ENCODE assay signal across 23 cellular contexts in the genomic region with DNA sequence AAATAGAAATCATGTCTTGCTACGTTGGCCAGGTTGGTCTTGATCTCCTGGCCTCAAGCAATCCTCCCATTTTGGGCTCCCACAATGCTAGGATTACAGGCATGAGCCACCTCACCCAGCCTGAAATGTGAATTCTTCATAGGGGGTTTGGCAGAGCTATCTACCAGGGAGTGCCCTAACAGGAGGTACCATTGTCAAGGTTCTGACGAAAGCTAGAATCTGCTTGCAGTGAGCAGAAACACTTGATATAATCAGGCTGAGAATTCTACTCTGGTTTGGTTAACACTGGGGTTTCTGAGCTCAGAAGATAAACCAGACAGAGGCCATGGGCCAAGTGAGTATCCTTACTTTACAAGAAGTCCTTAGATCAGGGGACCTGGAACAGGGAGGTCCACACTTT. TPM values are rescaled to one million over a fixed set of nuclear protein-coding genes. Genes with fewer than 3 reads are reported as not detected.
DNase-seq lines count a peak whose midpoint lies in the region; ATAC-seq, FAIRE-seq and TF ChIP-seq lines count a peak whose summit lies in the region.
"Had no signal": no experiment of that assay in that cellular context is flagged by ENCODE, and none has a peak within 500 bp of the region (broad histone marks: within the 10 kb centered on the region; RNA-seq: fewer than 3 reads in every experiment).

No MANE protein-coding gene starts in this region.

- H3K9ac ChIP-seq in parathyroid adenoma: no peak overlapping the region
- H3K9ac ChIP-seq: GM23248 had no signal

- intact Hi-C loops in pancreas (cut with DNase I): no loop called here

- no peaks in the 10 kb centered on the region for H3K79me2 ChIP-seq in parathyroid adenoma

- TF ChIP-seq CTCF in parathyroid adenoma (IDR thresholded peaks at IDR 0.05) (no peak), pancreas (IDR thresholded peaks at IDR 0.05) (no peak)

- H3K9me3 ChIP-seq in parathyroid adenoma (ENCODE audit: control insufficient read depth, low read length) (no peaks in the 10 kb centered on the region), pancreas (no peaks in the 10 kb centered on the region)

- FAIRE-seq in pancreas (lab: Jason Lieb, UNC) (no peak), frontal cortex (lab: Jason Lieb, UNC) (no peak)

- ATAC-seq in GM18867 (IDR thresholded peaks at IDR 0.05; ENCODE audit: unreplicated experiment) (peak; percentile 25), HG02678 (IDR thresholded peaks at IDR 0.05; ENCODE audit: unreplicated experiment) (peak; percentile 38), HG03378 (IDR thresholded peaks at IDR 0.05; ENCODE audit: unreplicated experiment) (peak; percentile 20), pancreas (no peak), HG02588 (IDR thresholded peaks at IDR 0.05; ENCODE audit: unreplicated experiment) (no peak)

- H2AFZ ChIP-seq in parathyroid adenoma: peak overlapping the region; percentile 21
- H2AFZ ChIP-seq: GM23248 had no signal

- H3K36me3 ChIP-seq in parathyroid adenoma (ENCODE audit: control insufficient read depth, insufficient read depth, low read length): no peaks in the 10 kb centered on the region
- H3K36me3 ChIP-seq in pancreas: no peaks in the 10 kb centered on the region

- H3K4me3 ChIP-seq in parathyroid adenoma (ENCODE audit: low read depth, low read length) (no peak overlapping the region), pancreas (no peak overlapping the region)
- H3K4me3 ChIP-seq: GM23248 had no signal

- H3K27me3 ChIP-seq in parathyroid adenoma (ENCODE audit: control insufficient read depth, insufficient read depth, low read length) (no peaks in the 10 kb centered on the region), pancreas (no peaks in the 10 kb centered on the region)

- DNase-seq in mesenteric fat pad (ENCODE audit: low spot score): no peak
- no peak for DNase-seq in pancreas
- no peak for DNase-seq in frontal cortex (ENCODE audit: low spot score in 2 of 2)
- DNase-seq: ACHN, C1 segment of cervical spinal cord, DMS79 treated with DMSO at 0.1 percent for 48 hours, GM23248, KG1, NCI-H1105 treated with DMSO at 0.1 percent for 48 hours, NCI-H1694, NCI-H2081 treated with DMSO at 0.1 percent for 48 hours, NCI-H2227 treated with DMSO at 0.1 percent for 48 hours, NCI-H524, NCI-H82, RPMI8226, SHP77 treated with DMSO at 0.1 percent for 48 hours, T-helper 1 cell, T-helper 9 cell had no signal

- peaks cover 7% of the 10 kb centered on the region for H3K4me1 ChIP-seq in parathyroid adenoma
- no peaks in the 10 kb centered on the region for H3K4me1 ChIP-seq in pancreas

- 78 to 88% methylated on average over 2 of the region's 2 CpGs for WGBS in pancreas, 2 donors

- no peak overlapping the region for H3K4me2 ChIP-seq in parathyroid adenoma (ENCODE audit: low read length)

- H3K27ac ChIP-seq in parathyroid adenoma: no peak overlapping the region
- H3K27ac ChIP-seq in pancreas: no peak overlapping the region
- H3K27ac ChIP-seq: GM23248 had no signal

RNA-seq across cellular contexts. Expression of a gene that starts 7.2 kb away (rescaled TPM):
- total RNA-seq in mesenteric fat pad (19.6 TPM), pancreas (10 to 100 TPM in 2 of 6 donors, 1 to 10 TPM in 4; 2.5 to 13.9 (median 6.1) TPM), frontal cortex (1.2 TPM)
- 1 to 10 TPM; 2.1 to 2.2 TPM for polyA plus RNA-seq in pancreas

RNA-seq across cellular contexts. Expression of a gene that starts 19.3 kb away (rescaled TPM):
- total RNA-seq in mesenteric fat pad (11.9 TPM), pancreas (1 to 10 TPM in 1 of 6 donors, under 1 TPM in 5; 0.24 to 2.0 (median 0.49) TPM), frontal cortex (2.4 TPM)
- 1 to 10 TPM; 1.7 to 2.0 TPM for polyA plus RNA-seq in pancreas

Comparison
In these comparisons a context has a peak if more than half of its experiments do, and no peak if none do; other contexts are left out.
1. ATAC-seq: peak in GM18867 (single experiment), HG02678 (single experiment) and HG03378 (single experiment); none in pancreas (0 of 4) and HG02588 (single experiment).